Comparison of ENCODE assay signal across 8 cellular contexts in genomic region chr3:10224794-10225660, GRCh38. TPM values are rescaled to one million over a fixed set of nuclear protein-coding genes. Genes with fewer than 3 reads are reported as not detected.
A peak's percentile ranks its signal among the peaks of the same experiment; 100 is the strongest.
DNase-seq lines count a peak whose midpoint lies in the region; ATAC-seq and TF ChIP-seq lines count a peak whose summit lies in the region.

No MANE protein-coding gene starts in this region.

- no peaks in the 10 kb centered on the region for H3K27me3 Mint-ChIP-seq in activated naive CD8-positive, alpha-beta T cell treated with anti-CD3 and anti-CD28 coated beads, Interleukin-2, amount 10 ng/mL, durations not matched to agents 7 days and 5 days

- no peak overlapping the region for H3K9ac ChIP-seq in Loucy (ENCODE audit: low read depth, low read length, poor library complexity, severe bottlenecking)

- no peak overlapping the region for H3K4me3 ChIP-seq in Loucy (ENCODE audit: low read length, poor library complexity, severe bottlenecking)

- no peaks in the 10 kb centered on the region for H4K20me1 ChIP-seq in Loucy (ENCODE audit: insufficient read depth, low read length, poor library complexity, severe bottlenecking)

- peak overlapping the region; percentile 79 for H3K4me3 Mint-ChIP-seq in activated naive CD8-positive, alpha-beta T cell treated with anti-CD3 and anti-CD28 coated beads, Interleukin-2, amount 10 ng/mL, durations not matched to agents 7 days and 5 days

- H3K4me1 ChIP-seq in Loucy (ENCODE audit: insufficient read depth, low read length, poor library complexity, severe bottlenecking): peaks cover 27% of the 10 kb centered on the region

- no peaks in the 10 kb centered on the region for H3K9me3 ChIP-seq in Loucy (ENCODE audit: insufficient read depth, low read depth, low read length)

- no peaks in the 10 kb centered on the region for H3K79me2 ChIP-seq in Loucy (ENCODE audit: insufficient read depth, low read length)

- DNase-seq in CD1c-positive myeloid dendritic cell (ENCODE audit: extremely low spot score) (peak; percentile 86), Right ventricle myocardium inferior (ENCODE audit: missing footprints) (no peak), posterior cingulate gyrus (peak in 9 of 10 donors; percentile 52 to 95 (median 77))
- peak; percentile 59 for DNase-seq in activated naive CD8-positive, alpha-beta T cell treated with anti-CD3 and anti-CD28 coated beads, Interleukin-2, amount 10 ng/mL, durations not matched to agents 7 days and 5 days

- no peaks in the 10 kb centered on the region for H3K36me3 ChIP-seq in Loucy (ENCODE audit: insufficient read depth, low read length)

- intact Hi-C loops in Right ventricle myocardium inferior (cut with DNase I) (loop anchor here (2.0 to 10.0 kb wide), 4 partner anchors 60 to 293 kb away; partner anchors contain the start of genes CRELD1, FANCD2 and IRAK2), posterior cingulate gyrus (cut with DNase I) (loop anchor here (2.0 kb wide), 1 partner anchor 60 kb away; the partner anchor contains the start of gene IRAK2)

- no peaks in the 10 kb centered on the region for H3K9me3 Mint-ChIP-seq in activated naive CD8-positive, alpha-beta T cell treated with anti-CD3 and anti-CD28 coated beads, Interleukin-2, amount 10 ng/mL, durations not matched to agents 7 days and 5 days

- H3K4me1 Mint-ChIP-seq in activated naive CD8-positive, alpha-beta T cell treated with anti-CD3 and anti-CD28 coated beads, Interleukin-2, amount 10 ng/mL, durations not matched to agents 7 days and 5 days: peaks cover 54% of the 10 kb centered on the region

- H3K9me2 ChIP-seq in Loucy (replicated peaks; ENCODE audit: low read depth, low read length): no peaks in the 10 kb centered on the region

- peak; percentile 93 for TF ChIP-seq CTCF in Loucy (conservative IDR thresholded peaks at IDR 0.05; ENCODE audit: low read length)

- no peak overlapping the region for H3K4me2 ChIP-seq in Loucy (ENCODE audit: low read depth, low read length, poor library complexity, severe bottlenecking)

- peaks cover 14% of the 10 kb centered on the region for H3K36me3 Mint-ChIP-seq in activated naive CD8-positive, alpha-beta T cell treated with anti-CD3 and anti-CD28 coated beads, Interleukin-2, amount 10 ng/mL, durations not matched to agents 7 days and 5 days

- H2AFZ ChIP-seq in Loucy (ENCODE audit: low read length): 0 out of 2 replicates have a peak overlapping the region, but pooled peaks have one; percentile 63

- H3K27ac Mint-ChIP-seq in activated naive CD8-positive, alpha-beta T cell treated with anti-CD3 and anti-CD28 coated beads, Interleukin-2, amount 10 ng/mL, durations not matched to agents 7 days and 5 days: peak overlapping the region; percentile 88

- H3K27me3 ChIP-seq in Loucy (ENCODE audit: insufficient read depth, low read length, poor library complexity, severe bottlenecking): no peaks in the 10 kb centered on the region

- peak; percentile 37 for ATAC-seq in GM19438 (IDR thresholded peaks at IDR 0.05; ENCODE audit: low read depth, unreplicated experiment)
- peak; percentile 78 for ATAC-seq in SK-N-SH treated with all-trans-retinoic acid at 6 μM for 48 hours
- peak; percentile 44 for ATAC-seq in activated naive CD8-positive, alpha-beta T cell treated with anti-CD3 and anti-CD28 coated beads, Interleukin-2, amount 10 ng/mL, durations not matched to agents 7 days and 5 days (ENCODE audit: low read depth)
- ATAC-seq in Right ventricle myocardium inferior: peak; percentile 92
- ATAC-seq in HG02571 (IDR thresholded peaks at IDR 0.05; ENCODE audit: unreplicated experiment): no peak

- peaks cover 9% of the 10 kb centered on the region; the same call in 1 of the 2 replicates for H3F3A ChIP-seq in Loucy (ENCODE audit: low read depth)

- POLR2A ChIA-PET in activated naive CD8-positive, alpha-beta T cell treated with anti-CD3 and anti-CD28 coated beads, Interleukin-2, amount 10 ng/mL, durations not matched to agents 7 days and 5 days (lab: Charles Lee): interaction anchor here (0.7 to 1.6 kb wide), 3 partner anchors 12 to 26 kb away, joined by 3 to 9 read pairs (median 7); partner anchors contain the start of gene TATDN2

TF ChIP-seq in SK-N-SH treated with all-trans-retinoic acid at 6 μM for 48 hours, 23 proteins besides CTCF, POLR2A, EP300 and RAD21:
- TF ChIP-seq CREB5 (CRISPR knock-in tag; IDR thresholded peaks at IDR 0.05; ENCODE audit: low read depth) (no peak), ZFP30 (CRISPR knock-in tag; IDR thresholded peaks at IDR 0.05) (no peak), TSHZ2 (CRISPR knock-in tag; IDR thresholded peaks at IDR 0.05) (no peak), TCF4 (CRISPR knock-in tag; IDR thresholded peaks at IDR 0.05; ENCODE audit: borderline replicate concordance) (no peak), ZC3H10 (CRISPR knock-in tag; IDR thresholded peaks at IDR 0.05) (no peak), CSRNP3 (CRISPR knock-in tag; IDR thresholded peaks at IDR 0.05) (no peak), ZNF565 (CRISPR knock-in tag; conservative IDR thresholded peaks at IDR 0.05; ENCODE audit: low read depth) (no peak), GLIS3 (CRISPR knock-in tag; IDR thresholded peaks at IDR 0.05) (no peak), ZNF8 (CRISPR knock-in tag; IDR thresholded peaks at IDR 0.05) (no peak), OSR1 (CRISPR knock-in tag; IDR thresholded peaks at IDR 0.05) (no peak), CSDC2 (CRISPR knock-in tag; IDR thresholded peaks at IDR 0.05) (no peak), RARB (CRISPR knock-in tag; IDR thresholded peaks at IDR 0.05) (no peak)
- TF ChIP-seq, protein P1, sequence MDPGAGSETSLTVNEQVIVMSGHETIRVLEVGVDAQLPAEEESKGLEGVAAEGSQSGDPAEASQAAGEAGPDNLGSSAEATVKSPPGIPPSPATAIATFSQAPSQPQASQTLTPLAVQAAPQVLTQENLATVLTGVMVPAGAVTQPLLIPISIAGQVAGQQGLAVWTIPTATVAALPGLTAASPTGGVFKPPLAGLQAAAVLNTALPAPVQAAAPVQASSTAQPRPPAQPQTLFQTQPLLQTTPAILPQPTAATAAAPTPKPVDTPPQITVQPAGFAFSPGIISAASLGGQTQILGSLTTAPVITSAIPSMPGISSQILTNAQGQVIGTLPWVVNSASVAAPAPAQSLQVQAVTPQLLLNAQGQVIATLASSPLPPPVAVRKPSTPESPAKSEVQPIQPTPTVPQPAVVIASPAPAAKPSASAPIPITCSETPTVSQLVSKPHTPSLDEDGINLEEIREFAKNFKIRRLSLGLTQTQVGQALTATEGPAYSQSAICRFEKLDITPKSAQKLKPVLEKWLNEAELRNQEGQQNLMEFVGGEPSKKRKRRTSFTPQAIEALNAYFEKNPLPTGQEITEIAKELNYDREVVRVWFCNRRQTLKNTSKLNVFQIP (CRISPR knock-in tag; IDR thresholded peaks at IDR 0.05; ENCODE audit: borderline replicate concordance, low read depth): no peak

RNA-seq across cellular contexts. Expression of gene TATDN2, which starts 23.2 kb away (rescaled TPM):
- 10 to 100 TPM; 55.4 to 67.4 TPM for total RNA-seq in activated naive CD8-positive, alpha-beta T cell treated with anti-CD3 and anti-CD28 coated beads, Interleukin-2, amount 10 ng/mL, durations not matched to agents 7 days and 5 days
- 15.1 TPM for total RNA-seq in Right ventricle myocardium inferior
